ENCODE assay signal across 1 cellular context in the genomic region with DNA sequence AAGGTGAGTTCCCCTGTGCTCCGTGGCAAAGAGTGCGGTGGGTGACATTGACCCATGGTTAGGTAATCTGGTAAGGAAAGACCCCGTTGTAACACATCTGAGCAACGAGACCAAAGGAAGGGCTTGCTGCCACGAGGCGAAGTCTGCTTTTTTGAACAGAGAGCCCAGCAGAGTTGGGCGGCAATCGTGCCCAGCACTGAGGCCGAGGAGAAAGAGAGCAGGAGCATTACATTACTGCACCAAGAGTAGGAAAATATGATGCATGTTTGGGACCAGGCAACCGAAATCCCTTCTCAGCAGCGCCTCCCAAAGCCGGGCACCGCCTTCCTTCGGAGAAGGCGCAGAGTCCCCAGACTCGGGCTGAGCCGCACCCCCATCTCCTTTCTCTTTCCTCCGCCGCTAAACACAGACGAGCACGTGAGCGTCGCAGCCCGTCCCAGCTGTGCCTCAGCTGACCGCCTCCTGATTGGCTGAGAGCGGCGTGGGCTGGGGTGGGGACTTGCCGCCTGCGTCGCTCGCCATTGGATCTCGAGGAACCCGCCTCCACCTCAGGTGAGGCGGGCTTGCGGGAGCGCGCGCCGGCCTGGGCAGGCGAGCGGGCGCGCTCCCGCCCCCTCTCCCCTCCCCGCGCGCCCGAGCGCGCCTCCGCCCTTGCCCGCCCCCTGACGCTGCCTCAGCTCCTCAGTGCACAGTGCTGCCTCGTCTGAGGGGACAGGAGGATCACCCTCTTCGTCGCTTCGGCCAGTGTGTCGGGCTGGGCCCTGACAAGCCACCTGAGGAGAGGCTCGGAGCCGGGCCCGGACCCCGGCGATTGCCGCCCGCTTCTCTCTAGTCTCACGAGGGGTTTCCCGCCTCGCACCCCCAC.
A peak's percentile ranks its signal among the peaks of the same experiment; 100 is the strongest.
TF ChIP-seq lines count a peak whose summit lies in the region.

A gene (plus strand): TSS at position 684 of the 865 bp plus-strand sequence. CDS start 292 bp downstream, outside the sequence.

TF ChIP-seq in H1, 55 proteins besides CTCF, POLR2A, EP300 and RAD21 (continues in another document):
- peak; percentile 20 for TF ChIP-seq SAP30 (IDR thresholded peaks at IDR 0.05; ENCODE audit: insufficient read depth, insufficient replicate concordance, low read length)
- TF ChIP-seq POU5F1 (IDR thresholded peaks at IDR 0.05; ENCODE audit: low read depth, low read length) = no peak
- TF ChIP-seq, protein P1, sequence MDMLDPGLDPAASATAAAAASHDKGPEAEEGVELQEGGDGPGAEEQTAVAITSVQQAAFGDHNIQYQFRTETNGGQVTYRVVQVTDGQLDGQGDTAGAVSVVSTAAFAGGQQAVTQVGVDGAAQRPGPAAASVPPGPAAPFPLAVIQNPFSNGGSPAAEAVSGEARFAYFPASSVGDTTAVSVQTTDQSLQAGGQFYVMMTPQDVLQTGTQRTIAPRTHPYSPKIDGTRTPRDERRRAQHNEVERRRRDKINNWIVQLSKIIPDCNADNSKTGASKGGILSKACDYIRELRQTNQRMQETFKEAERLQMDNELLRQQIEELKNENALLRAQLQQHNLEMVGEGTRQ (IDR thresholded peaks at IDR 0.05; ENCODE audit: low read length) = peak; percentile 90
- no peak for TF ChIP-seq BACH1 (IDR thresholded peaks at IDR 0.05; ENCODE audit: low read length)
- TF ChIP-seq RBBP5 (IDR thresholded peaks at IDR 0.05; ENCODE audit: borderline replicate concordance, low read depth, low read length) = peak; percentile 79
- TF ChIP-seq SIRT6 (IDR thresholded peaks at IDR 0.05; ENCODE audit: low read length) = no peak
- no peak for TF ChIP-seq SIX5 (IDR thresholded peaks at IDR 0.05; ENCODE audit: low read depth, low read length)
- no peak for TF ChIP-seq BRCA1 (IDR thresholded peaks at IDR 0.05; ENCODE audit: low read depth, low read length)
- TF ChIP-seq CBX8 (IDR thresholded peaks at IDR 0.05; ENCODE audit: borderline replicate concordance, low read depth, low read length) = no peak
- no peak for TF ChIP-seq GABPA (IDR thresholded peaks at IDR 0.05; ENCODE audit: borderline replicate concordance, insufficient read depth, low read length)
- TF ChIP-seq KDM1A (IDR thresholded peaks at IDR 0.05; ENCODE audit: borderline replicate concordance, low read length) = no peak
- no peak for TF ChIP-seq SP2 (IDR thresholded peaks at IDR 0.05; ENCODE audit: low read length)
- no peak for TF ChIP-seq CEBPB (IDR thresholded peaks at IDR 0.05; ENCODE audit: low read depth, low read length)
- no peak for TF ChIP-seq JUN (IDR thresholded peaks at IDR 0.05; ENCODE audit: low read depth, low read length)
- TF ChIP-seq, protein P2, sequence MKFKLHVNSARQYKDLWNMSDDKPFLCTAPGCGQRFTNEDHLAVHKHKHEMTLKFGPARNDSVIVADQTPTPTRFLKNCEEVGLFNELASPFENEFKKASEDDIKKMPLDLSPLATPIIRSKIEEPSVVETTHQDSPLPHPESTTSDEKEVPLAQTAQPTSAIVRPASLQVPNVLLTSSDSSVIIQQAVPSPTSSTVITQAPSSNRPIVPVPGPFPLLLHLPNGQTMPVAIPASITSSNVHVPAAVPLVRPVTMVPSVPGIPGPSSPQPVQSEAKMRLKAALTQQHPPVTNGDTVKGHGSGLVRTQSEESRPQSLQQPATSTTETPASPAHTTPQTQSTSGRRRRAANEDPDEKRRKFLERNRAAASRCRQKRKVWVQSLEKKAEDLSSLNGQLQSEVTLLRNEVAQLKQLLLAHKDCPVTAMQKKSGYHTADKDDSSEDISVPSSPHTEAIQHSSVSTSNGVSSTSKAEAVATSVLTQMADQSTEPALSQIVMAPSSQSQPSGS (IDR thresholded peaks at IDR 0.05; ENCODE audit: low read length) = no peak
- peak; percentile 67; the same call in 1 of the 2 replicates for TF ChIP-seq GTF2F1 (IDR thresholded peaks at IDR 0.05; ENCODE audit: borderline replicate concordance, low read depth, low read length)
- TF ChIP-seq BCL11A (IDR thresholded peaks at IDR 0.05; ENCODE audit: low read depth in 2 of 2, low read length in 2 of 2) = no peak
- peak; percentile 99 for TF ChIP-seq POLR2AphosphoS5 (IDR thresholded peaks at IDR 0.05; ENCODE audit: low read depth, low read length)
- no peak for TF ChIP-seq NRF1 (IDR thresholded peaks at IDR 0.05; ENCODE audit: low read depth, low read length)
- TF ChIP-seq CHD1 (IDR thresholded peaks at IDR 0.05; ENCODE audit: low read depth, low read length) = no peak; the same call in 1 of the 2 replicates
- TF ChIP-seq ASH2L (IDR thresholded peaks at IDR 0.05; ENCODE audit: low read length) = no peak
- no peak for TF ChIP-seq YY1 (IDR thresholded peaks at IDR 0.05; ENCODE audit: low read depth, low read length)
- no peak; the same call in 1 of the 2 replicates for TF ChIP-seq CHD2 (IDR thresholded peaks at IDR 0.05; ENCODE audit: low read length)
- TF ChIP-seq TAF7 (optimal IDR thresholded peaks at IDR 0.05; ENCODE audit: borderline replicate concordance, low read depth, low read length) = peak; percentile 98
- no peak for TF ChIP-seq RFX5 (IDR thresholded peaks at IDR 0.05; ENCODE audit: borderline replicate concordance, low read depth, low read length)
- no peak for TF ChIP-seq SRF (IDR thresholded peaks at IDR 0.05; ENCODE audit: low read depth, low read length)
- peak; percentile 98 for TF ChIP-seq TAF1 (IDR thresholded peaks at IDR 0.05; ENCODE audit: low read depth, low read length)
- TF ChIP-seq EZH2 (IDR thresholded peaks at IDR 0.05; ENCODE audit: low read depth, low read length, severe bottlenecking) = no peak
- TF ChIP-seq, protein P3, sequence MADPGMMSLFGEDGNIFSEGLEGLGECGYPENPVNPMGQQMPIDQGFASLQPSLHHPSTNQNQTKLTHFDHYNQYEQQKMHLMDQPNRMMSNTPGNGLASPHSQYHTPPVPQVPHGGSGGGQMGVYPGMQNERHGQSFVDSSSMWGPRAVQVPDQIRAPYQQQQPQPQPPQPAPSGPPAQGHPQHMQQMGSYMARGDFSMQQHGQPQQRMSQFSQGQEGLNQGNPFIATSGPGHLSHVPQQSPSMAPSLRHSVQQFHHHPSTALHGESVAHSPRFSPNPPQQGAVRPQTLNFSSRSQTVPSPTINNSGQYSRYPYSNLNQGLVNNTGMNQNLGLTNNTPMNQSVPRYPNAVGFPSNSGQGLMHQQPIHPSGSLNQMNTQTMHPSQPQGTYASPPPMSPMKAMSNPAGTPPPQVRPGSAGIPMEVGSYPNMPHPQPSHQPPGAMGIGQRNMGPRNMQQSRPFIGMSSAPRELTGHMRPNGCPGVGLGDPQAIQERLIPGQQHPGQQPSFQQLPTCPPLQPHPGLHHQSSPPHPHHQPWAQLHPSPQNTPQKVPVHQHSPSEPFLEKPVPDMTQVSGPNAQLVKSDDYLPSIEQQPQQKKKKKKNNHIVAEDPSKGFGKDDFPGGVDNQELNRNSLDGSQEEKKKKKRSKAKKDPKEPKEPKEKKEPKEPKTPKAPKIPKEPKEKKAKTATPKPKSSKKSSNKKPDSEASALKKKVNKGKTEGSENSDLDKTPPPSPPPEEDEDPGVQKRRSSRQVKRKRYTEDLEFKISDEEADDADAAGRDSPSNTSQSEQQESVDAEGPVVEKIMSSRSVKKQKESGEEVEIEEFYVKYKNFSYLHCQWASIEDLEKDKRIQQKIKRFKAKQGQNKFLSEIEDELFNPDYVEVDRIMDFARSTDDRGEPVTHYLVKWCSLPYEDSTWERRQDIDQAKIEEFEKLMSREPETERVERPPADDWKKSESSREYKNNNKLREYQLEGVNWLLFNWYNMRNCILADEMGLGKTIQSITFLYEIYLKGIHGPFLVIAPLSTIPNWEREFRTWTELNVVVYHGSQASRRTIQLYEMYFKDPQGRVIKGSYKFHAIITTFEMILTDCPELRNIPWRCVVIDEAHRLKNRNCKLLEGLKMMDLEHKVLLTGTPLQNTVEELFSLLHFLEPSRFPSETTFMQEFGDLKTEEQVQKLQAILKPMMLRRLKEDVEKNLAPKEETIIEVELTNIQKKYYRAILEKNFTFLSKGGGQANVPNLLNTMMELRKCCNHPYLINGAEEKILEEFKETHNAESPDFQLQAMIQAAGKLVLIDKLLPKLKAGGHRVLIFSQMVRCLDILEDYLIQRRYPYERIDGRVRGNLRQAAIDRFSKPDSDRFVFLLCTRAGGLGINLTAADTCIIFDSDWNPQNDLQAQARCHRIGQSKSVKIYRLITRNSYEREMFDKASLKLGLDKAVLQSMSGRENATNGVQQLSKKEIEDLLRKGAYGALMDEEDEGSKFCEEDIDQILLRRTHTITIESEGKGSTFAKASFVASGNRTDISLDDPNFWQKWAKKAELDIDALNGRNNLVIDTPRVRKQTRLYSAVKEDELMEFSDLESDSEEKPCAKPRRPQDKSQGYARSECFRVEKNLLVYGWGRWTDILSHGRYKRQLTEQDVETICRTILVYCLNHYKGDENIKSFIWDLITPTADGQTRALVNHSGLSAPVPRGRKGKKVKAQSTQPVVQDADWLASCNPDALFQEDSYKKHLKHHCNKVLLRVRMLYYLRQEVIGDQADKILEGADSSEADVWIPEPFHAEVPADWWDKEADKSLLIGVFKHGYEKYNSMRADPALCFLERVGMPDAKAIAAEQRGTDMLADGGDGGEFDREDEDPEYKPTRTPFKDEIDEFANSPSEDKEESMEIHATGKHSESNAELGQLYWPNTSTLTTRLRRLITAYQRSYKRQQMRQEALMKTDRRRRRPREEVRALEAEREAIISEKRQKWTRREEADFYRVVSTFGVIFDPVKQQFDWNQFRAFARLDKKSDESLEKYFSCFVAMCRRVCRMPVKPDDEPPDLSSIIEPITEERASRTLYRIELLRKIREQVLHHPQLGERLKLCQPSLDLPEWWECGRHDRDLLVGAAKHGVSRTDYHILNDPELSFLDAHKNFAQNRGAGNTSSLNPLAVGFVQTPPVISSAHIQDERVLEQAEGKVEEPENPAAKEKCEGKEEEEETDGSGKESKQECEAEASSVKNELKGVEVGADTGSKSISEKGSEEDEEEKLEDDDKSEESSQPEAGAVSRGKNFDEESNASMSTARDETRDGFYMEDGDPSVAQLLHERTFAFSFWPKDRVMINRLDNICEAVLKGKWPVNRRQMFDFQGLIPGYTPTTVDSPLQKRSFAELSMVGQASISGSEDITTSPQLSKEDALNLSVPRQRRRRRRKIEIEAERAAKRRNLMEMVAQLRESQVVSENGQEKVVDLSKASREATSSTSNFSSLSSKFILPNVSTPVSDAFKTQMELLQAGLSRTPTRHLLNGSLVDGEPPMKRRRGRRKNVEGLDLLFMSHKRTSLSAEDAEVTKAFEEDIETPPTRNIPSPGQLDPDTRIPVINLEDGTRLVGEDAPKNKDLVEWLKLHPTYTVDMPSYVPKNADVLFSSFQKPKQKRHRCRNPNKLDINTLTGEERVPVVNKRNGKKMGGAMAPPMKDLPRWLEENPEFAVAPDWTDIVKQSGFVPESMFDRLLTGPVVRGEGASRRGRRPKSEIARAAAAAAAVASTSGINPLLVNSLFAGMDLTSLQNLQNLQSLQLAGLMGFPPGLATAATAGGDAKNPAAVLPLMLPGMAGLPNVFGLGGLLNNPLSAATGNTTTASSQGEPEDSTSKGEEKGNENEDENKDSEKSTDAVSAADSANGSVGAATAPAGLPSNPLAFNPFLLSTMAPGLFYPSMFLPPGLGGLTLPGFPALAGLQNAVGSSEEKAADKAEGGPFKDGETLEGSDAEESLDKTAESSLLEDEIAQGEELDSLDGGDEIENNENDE (IDR thresholded peaks at IDR 0.05; ENCODE audit: insufficient replicate concordance, low read length) = no peak
- TF ChIP-seq TEAD4 (IDR thresholded peaks at IDR 0.05; ENCODE audit: low read depth, low read length) = no peak
- peak; percentile 11; the same call in 1 of the 2 replicates for TF ChIP-seq CREB1 (IDR thresholded peaks at IDR 0.05)
- TF ChIP-seq, protein P4, sequence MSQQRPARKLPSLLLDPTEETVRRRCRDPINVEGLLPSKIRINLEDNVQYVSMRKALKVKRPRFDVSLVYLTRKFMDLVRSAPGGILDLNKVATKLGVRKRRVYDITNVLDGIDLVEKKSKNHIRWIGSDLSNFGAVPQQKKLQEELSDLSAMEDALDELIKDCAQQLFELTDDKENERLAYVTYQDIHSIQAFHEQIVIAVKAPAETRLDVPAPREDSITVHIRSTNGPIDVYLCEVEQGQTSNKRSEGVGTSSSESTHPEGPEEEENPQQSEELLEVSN (IDR thresholded peaks at IDR 0.05) = peak; percentile 69; the same call in 1 of the 2 replicates
- TF ChIP-seq FOSL1 (IDR thresholded peaks at IDR 0.05; ENCODE audit: insufficient read depth, low read depth, low read length) = no peak
- TF ChIP-seq NANOG (IDR thresholded peaks at IDR 0.05; ENCODE audit: insufficient read depth, low read depth, low read length, poor library complexity, severe bottlenecking) = no peak
- TF ChIP-seq SP1 (IDR thresholded peaks at IDR 0.05; ENCODE audit: low read depth, low read length) = peak; percentile 76
- TF ChIP-seq HDAC6 (IDR thresholded peaks at IDR 0.05; ENCODE audit: low read depth, low read length) = no peak
- TF ChIP-seq RXRA (IDR thresholded peaks at IDR 0.05; ENCODE audit: insufficient read depth, low read depth, low read length) = no peak
- no peak for TF ChIP-seq SP4 (IDR thresholded peaks at IDR 0.05; ENCODE audit: low read length)
- TF ChIP-seq, protein P5, sequence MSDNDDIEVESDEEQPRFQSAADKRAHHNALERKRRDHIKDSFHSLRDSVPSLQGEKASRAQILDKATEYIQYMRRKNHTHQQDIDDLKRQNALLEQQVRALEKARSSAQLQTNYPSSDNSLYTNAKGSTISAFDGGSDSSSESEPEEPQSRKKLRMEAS (IDR thresholded peaks at IDR 0.05) = peak; percentile 94
- no peak for TF ChIP-seq CTBP2 (IDR thresholded peaks at IDR 0.05; ENCODE audit: borderline replicate concordance, insufficient read depth, insufficient read length, low read length)
- no peak for TF ChIP-seq RNF2 (IDR thresholded peaks at IDR 0.05; ENCODE audit: borderline replicate concordance, low read depth, low read length, missing control alignments, poor library complexity, severe bottlenecking)
- no peak for TF ChIP-seq MAFK (IDR thresholded peaks at IDR 0.05; ENCODE audit: low read depth, low read length)
- TF ChIP-seq HDAC2 (IDR thresholded peaks at IDR 0.05; ENCODE audit: borderline replicate concordance in 1 of 2, low read depth in 2 of 2, low read length in 2 of 2) = peak; percentile 13 to 74; a peak in 1 of 4 replicates
- TF ChIP-seq SIN3A (conservative IDR thresholded peaks at IDR 0.05 in 1 of 2, IDR thresholded peaks at IDR 0.05 in 1 of 2; ENCODE audit: low read depth in 1 of 2, low read length in 2 of 2) = peak; percentile 72 to 95; a peak in 3 of 4 replicates
- TF ChIP-seq ZNF274 (IDR thresholded peaks at IDR 0.05; ENCODE audit: borderline replicate concordance, extremely low read depth, low read length) = no peak
- TF ChIP-seq CBX5 (IDR thresholded peaks at IDR 0.05; ENCODE audit: low read depth, low read length) = no peak
- TF ChIP-seq KDM5A (IDR thresholded peaks at IDR 0.05; ENCODE audit: low read length) = no peak
- TF ChIP-seq KDM4A (IDR thresholded peaks at IDR 0.05; ENCODE audit: low read depth, low read length, severe bottlenecking) = no peak
- TF ChIP-seq TCF12 (IDR thresholded peaks at IDR 0.05; ENCODE audit: low read depth, low read length) = no peak
- TF ChIP-seq PHF8 (conservative IDR thresholded peaks at IDR 0.05; ENCODE audit: low read depth, low read length) = peak; percentile 86; the same call in 1 of the 2 replicates
- TF ChIP-seq TBP (IDR thresholded peaks at IDR 0.05; ENCODE audit: low read depth, low read length) = peak; percentile 93
- peak; percentile 15; the same call in 1 of the 2 replicates for TF ChIP-seq EGR1 (IDR thresholded peaks at IDR 0.05; ENCODE audit: borderline replicate concordance, low read depth, low read length)
- no peak for TF ChIP-seq SUZ12 (IDR thresholded peaks at IDR 0.05; ENCODE audit: low read length)
- TF ChIP-seq, protein P6, sequence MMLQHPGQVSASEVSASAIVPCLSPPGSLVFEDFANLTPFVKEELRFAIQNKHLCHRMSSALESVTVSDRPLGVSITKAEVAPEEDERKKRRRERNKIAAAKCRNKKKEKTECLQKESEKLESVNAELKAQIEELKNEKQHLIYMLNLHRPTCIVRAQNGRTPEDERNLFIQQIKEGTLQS (IDR thresholded peaks at IDR 0.05; ENCODE audit: insufficient read depth, low read depth, low read length) = 0 out of 2 replicates have a peak, but pooled peaks have one; percentile 46
